ENCODE assay signal across 9 cellular contexts in genomic region chr17:55717898-55718735, GRCh38. TPM values are rescaled to one million over a fixed set of nuclear protein-coding genes. Genes with fewer than 3 reads are reported as not detected.
DNase-seq lines count a peak whose midpoint lies in the region; ATAC-seq and TF ChIP-seq lines count a peak whose summit lies in the region.
"Had no signal": no experiment of that assay in that cellular context is flagged by ENCODE, and none has a peak within 500 bp of the region (broad histone marks: within the 10 kb centered on the region; RNA-seq: fewer than 3 reads in every experiment).

No MANE protein-coding gene starts in this region.

- in situ Hi-C loops in Caki2 (cut with HindIII; ENCODE audit: low pct_unique_long_range_greater_than_20kb, low sequenced_read_pairs), result no loop called here

- no peaks in the 10 kb centered on the region for H3K9me3 ChIP-seq in HEK293 (ENCODE audit: control insufficient read depth, insufficient read depth, low read depth, low read length)
- no peaks in the 10 kb centered on the region for H3K9me3 ChIP-seq in effector memory CD4-positive, alpha-beta T cell (ENCODE audit: control insufficient read depth, low read length)

- DNase-seq in Caki2 (ENCODE audit: low read depth) (peak; percentile 56), NCI-H526 treated with DMSO at 0.1 percent for 48 hours (lab: John Stamatoyannopoulos, UW) (peak; percentile 39), mesendoderm (peak; percentile 84)
- peak; percentile 73 to 83 for DNase-seq in activated CD4-positive, alpha-beta T cell treated with anti-CD3 and anti-CD28 coated beads, Interleukin-2, amount 50 U/mL, for 48 hours
- DNase-seq in effector memory CD4-positive, alpha-beta T cell, result peak in 2 of 3 donors; percentile 2 to 43
- DNase-seq in stimulated activated CD8-positive, alpha-beta memory T cell treated with anti-CD3 and anti-CD28 coated beads, Interleukin-2, amount 100 ng/mL, for 48 hours (ENCODE audit: low read depth in 2 of 2), result peak; percentile 38 to 52

- H3K79me2 ChIP-seq in mesendoderm (ENCODE audit: control insufficient read depth, insufficient read depth, low read length), result no peaks in the 10 kb centered on the region

- H2BK120ac ChIP-seq in mesendoderm (ENCODE audit: low read depth, low read length), result no peak overlapping the region

- H3K4me1 ChIP-seq in HEK293 (ENCODE audit: control insufficient read depth, insufficient read depth, low read length), result peaks cover 20% of the 10 kb centered on the region
- H3K4me1 ChIP-seq in effector memory CD4-positive, alpha-beta T cell (ENCODE audit: control insufficient read depth, insufficient read depth, low read length, poor library complexity, severe bottlenecking), result no peaks in the 10 kb centered on the region
- peaks cover 3% of the 10 kb centered on the region for H3K4me1 ChIP-seq in mesendoderm (ENCODE audit: control insufficient read depth, low read depth, low read length)

- no peak overlapping the region for H4K8ac ChIP-seq in mesendoderm (ENCODE audit: low read depth, low read length)

- H3K9ac ChIP-seq in mesendoderm (ENCODE audit: low read length), result no peak overlapping the region

- ATAC-seq in GM21717 (IDR thresholded peaks at IDR 0.05; ENCODE audit: unreplicated experiment), result no peak

- POLR2A ChIA-PET in HEK293 (lab: Yijun Ruan, JAX), result interaction anchor here (1.2 kb wide), 1 partner anchor 33 kb away, joined by 5 read pairs; the partner anchor contains the start of gene PCTP

- H3K56ac ChIP-seq in mesendoderm (ENCODE audit: low read length), result no peak overlapping the region

- H3K36me3 ChIP-seq in HEK293 (ENCODE audit: control insufficient read depth in 2 of 2, insufficient read depth in 1 of 2, low read length in 2 of 2) (peaks cover 0 to 12% of the 10 kb centered on the region in 2 experiments; a peak in 1 of 3 replicates), mesendoderm (ENCODE audit: control insufficient read depth, insufficient read depth, low read length) (no peaks in the 10 kb centered on the region)
- no peaks in the 10 kb centered on the region for H3K36me3 ChIP-seq in effector memory CD4-positive, alpha-beta T cell (ENCODE audit: control insufficient read depth, insufficient read depth, low read length)

- no peaks in the 10 kb centered on the region for H3K79me1 ChIP-seq in mesendoderm (ENCODE audit: low read length)

- no CpG with 5 or more reads among the region's 11 CpGs for WGBS in mesendoderm (ENCODE audit: extremely low coverage, insufficient coverage, low lambda C conversion rate)

- H3K4ac ChIP-seq in mesendoderm (ENCODE audit: low read depth, low read length), result no peak overlapping the region

- H3K27me3 ChIP-seq in effector memory CD4-positive, alpha-beta T cell (replicated peaks; ENCODE audit: control insufficient read depth, insufficient read depth, low read length, poor library complexity, severe bottlenecking), result no peaks in the 10 kb centered on the region
- H3K27me3 ChIP-seq in mesendoderm (ENCODE audit: insufficient read depth, low read length, poor library complexity), result no peaks in the 10 kb centered on the region

- H2AK5ac ChIP-seq in mesendoderm (ENCODE audit: low read length), result no peak overlapping the region

- no peak overlapping the region for H3K18ac ChIP-seq in mesendoderm (ENCODE audit: low read length)

- no peak overlapping the region for H3K4me2 ChIP-seq in mesendoderm (ENCODE audit: low read length)

- 0 out of 2 replicates have a peak, but pooled peaks have one; percentile 27 for TF ChIP-seq CTCF in HEK293 (tag by site-specific recombination; IDR thresholded peaks at IDR 0.05)

- H3K23ac ChIP-seq in mesendoderm (ENCODE audit: low read length), result no peak overlapping the region

- CTCF ChIA-PET in HEK293 (lab: Yijun Ruan, JAX), result interaction anchor here (0.5 to 2.9 kb wide), 54 partner anchors 8 to 939 kb away, joined by 3 to 40 read pairs (median 4); partner anchors contain the start of gene SMIM36

- H3K27ac ChIP-seq in HEK293 (ENCODE audit: extremely low read depth, low read depth, low read length) (no peak overlapping the region), mesendoderm (ENCODE audit: low read depth, low read length) (no peak overlapping the region)
- no peak overlapping the region for H3K27ac ChIP-seq in effector memory CD4-positive, alpha-beta T cell (ENCODE audit: insufficient read depth, low read length, poor library complexity, severe bottlenecking)
- H3K27ac ChIP-seq: SK-N-MC had no signal

- no peak overlapping the region for H3K4me3 ChIP-seq in HEK293 (ENCODE audit: low read depth, low read length)
- H3K4me3 ChIP-seq in effector memory CD4-positive, alpha-beta T cell (ENCODE audit: insufficient read depth, low read depth, low read length, poor library complexity, severe bottlenecking), result no peak overlapping the region
- no peak overlapping the region for H3K4me3 ChIP-seq in mesendoderm (ENCODE audit: low read length)
- H3K4me3 ChIP-seq: SK-N-MC had no signal

- no peak overlapping the region for H4K5ac ChIP-seq in mesendoderm (ENCODE audit: low read length)

- H2BK15ac ChIP-seq in mesendoderm (replicated peaks; ENCODE audit: low read depth), result no peak overlapping the region

- H2BK5ac ChIP-seq in mesendoderm (ENCODE audit: low read length), result no peak overlapping the region

TF ChIP-seq in HEK293, 187 proteins besides CTCF, POLR2A, EP300 and RAD21:
- TF ChIP-seq ZNF654 (tag by site-specific recombination; IDR thresholded peaks at IDR 0.05; ENCODE audit: low read depth), result peak; percentile 36; the same call in 1 of the 2 replicates
- no peak for TF ChIP-seq OVOL3 (tag by site-specific recombination; IDR thresholded peaks at IDR 0.05)

RNA-seq across cellular contexts. Expression of gene TMEM100, which starts 4.5 kb away (rescaled TPM):
- not detected in 2 replicates for total RNA-seq in Caki2 (2014; rRNA removed; shearing (Covaris generic); ENCODE audit: low replicate concordance)
- 0.31 TPM for polyA plus RNA-seq in mesendoderm (2013, experiment 1 of 2)
- 0.53 TPM for polyA plus RNA-seq in mesendoderm (2013, experiment 2 of 2)

RNA-seq across cellular contexts. Expression of gene PCTP, which starts 32.7 kb away (rescaled TPM):
- total RNA-seq in Caki2 (2014; rRNA removed; shearing (Covaris generic); ENCODE audit: low replicate concordance), result 27.9 and 39.6 TPM in 2 replicates
- 16.0 TPM for polyA plus RNA-seq in mesendoderm (2013, experiment 1 of 2)
- polyA plus RNA-seq in mesendoderm (2013, experiment 2 of 2), result 16.1 TPM

Comparison
In these comparisons a context has a peak if more than half of its experiments do, and no peak if none do; other contexts are left out.
1. DNase-seq: peak in every context shown above with its lines; median percentile 84 in mesendoderm; 78 in activated CD4-positive, alpha-beta T cell treated with anti-CD3 and anti-CD28 coated beads, Interleukin-2, amount 50 U/mL, for 48 hours; 56 in Caki2; 45 in stimulated activated CD8-positive, alpha-beta memory T cell treated with anti-CD3 and anti-CD28 coated beads, Interleukin-2, amount 100 ng/mL, for 48 hours; 39 in NCI-H526 treated with DMSO at 0.1 percent for 48 hours; 22 in effector memory CD4-positive, alpha-beta T cell.